Comparison of ENCODE assay signal across 1 cellular context in genomic region chr7:99257675-99258074, GRCh38.
TF ChIP-seq lines count a peak whose summit lies in the region.

No MANE protein-coding gene starts in this region.

TF ChIP-seq in K562, 482 proteins besides CTCF, POLR2A, EP300 and RAD21 (continued from another document):
- TF ChIP-seq, protein P1, sequence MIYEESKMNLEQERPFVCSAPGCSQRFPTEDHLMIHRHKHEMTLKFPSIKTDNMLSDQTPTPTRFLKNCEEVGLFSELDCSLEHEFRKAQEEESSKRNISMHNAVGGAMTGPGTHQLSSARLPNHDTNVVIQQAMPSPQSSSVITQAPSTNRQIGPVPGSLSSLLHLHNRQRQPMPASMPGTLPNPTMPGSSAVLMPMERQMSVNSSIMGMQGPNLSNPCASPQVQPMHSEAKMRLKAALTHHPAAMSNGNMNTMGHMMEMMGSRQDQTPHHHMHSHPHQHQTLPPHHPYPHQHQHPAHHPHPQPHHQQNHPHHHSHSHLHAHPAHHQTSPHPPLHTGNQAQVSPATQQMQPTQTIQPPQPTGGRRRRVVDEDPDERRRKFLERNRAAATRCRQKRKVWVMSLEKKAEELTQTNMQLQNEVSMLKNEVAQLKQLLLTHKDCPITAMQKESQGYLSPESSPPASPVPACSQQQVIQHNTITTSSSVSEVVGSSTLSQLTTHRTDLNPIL (CRISPR knock-in tag; IDR thresholded peaks at IDR 0.05) = no peak
- TF ChIP-seq U2AF2 (optimal IDR thresholded peaks at IDR 0.05; ENCODE audit: low read depth, low read length) (no peak), ZNF121 (CRISPR knock-in tag; conservative IDR thresholded peaks at IDR 0.05) (peak; percentile 54), TBL1XR1 (IDR thresholded peaks at IDR 0.05; ENCODE audit: low read length in 2 of 2) (no peak), KHSRP (IDR thresholded peaks at IDR 0.05) (no peak)
TF ChIP-seq in K562: peak in this region for 1.
